In genomic region chr10:27464993-27465392, GRCh38 we compare ENCODE assay signal across 12 cellular contexts. TPM values are rescaled to one million over a fixed set of nuclear protein-coding genes. Genes with fewer than 3 reads are reported as not detected.
DNase-seq lines count a peak whose midpoint lies in the region; ATAC-seq and TF ChIP-seq lines count a peak whose summit lies in the region.
"Had no signal": no experiment of that assay in that cellular context is flagged by ENCODE, and none has a peak within 500 bp of the region (broad histone marks: within the 10 kb centered on the region; RNA-seq: fewer than 3 reads in every experiment).

No MANE protein-coding gene starts in this region.

- no CpG with 5 or more reads among the region's 3 CpGs for WGBS in mesendoderm (ENCODE audit: extremely low coverage, insufficient coverage, low lambda C conversion rate)

- peaks cover 7% of the 10 kb centered on the region for H3K4me1 ChIP-seq in mesendoderm (ENCODE audit: control insufficient read depth, low read depth, low read length)

- H3K4ac ChIP-seq in mesendoderm (ENCODE audit: low read depth, low read length): peak overlapping the region; percentile 70

- no peak overlapping the region for H4K8ac ChIP-seq in mesendoderm (ENCODE audit: low read depth, low read length)

- peak; percentile 60 for ATAC-seq in GM19035 (IDR thresholded peaks at IDR 0.05; ENCODE audit: unreplicated experiment)
- ATAC-seq in HG02870 (IDR thresholded peaks at IDR 0.05; ENCODE audit: unreplicated experiment): peak; percentile 67
- no peak for ATAC-seq in SK-N-SH treated with all-trans-retinoic acid at 6 μM for 48 hours

- H3K9ac ChIP-seq in mesendoderm (ENCODE audit: low read length): no peak overlapping the region

- H3K4me2 ChIP-seq in mesendoderm (ENCODE audit: low read length): no peak overlapping the region

- H3K27me3 ChIP-seq in mesendoderm (ENCODE audit: insufficient read depth, low read length, poor library complexity): no peaks in the 10 kb centered on the region

- H2BK5ac ChIP-seq in mesendoderm (ENCODE audit: low read length): peak overlapping the region; percentile 72

- DNase-seq in NOMO-1 treated with DMSO at 0.1 percent for 48 hours (lab: John Stamatoyannopoulos, UW; ENCODE audit: unreplicated experiment) (peak; percentile 77), mesendoderm (peak; percentile 76), HUDEP-2 (lab: John Stamatoyannopoulos, UW; ENCODE audit: unreplicated experiment in 76 of 76) (no peak), amygdala (lab: John Stamatoyannopoulos, UW) (no peak), H4 (ENCODE audit: low spot score) (no peak)
- DNase-seq: mesenchymal stem cell; NCI-H2029; stimulated activated CD8-positive, alpha-beta memory T cell treated with anti-CD3 and anti-CD28 coated beads, Interleukin-4, amount 100 ng/mL, for 48 hours had no signal

- H3K27ac ChIP-seq in mesendoderm (ENCODE audit: low read depth, low read length): peak overlapping the region; percentile 86
- H3K27ac ChIP-seq: SK-N-MC had no signal

- no peaks in the 10 kb centered on the region for H3K36me3 ChIP-seq in mesendoderm (ENCODE audit: control insufficient read depth, insufficient read depth, low read length)

- no peak overlapping the region for H2AK5ac ChIP-seq in mesendoderm (ENCODE audit: low read length)

- no peak overlapping the region for H3K4me3 ChIP-seq in mesendoderm (ENCODE audit: low read length)
- H3K4me3 ChIP-seq: SK-N-MC had no signal

- peak overlapping the region; percentile 94 for H3K18ac ChIP-seq in mesendoderm (ENCODE audit: low read length)

- peak overlapping the region; percentile 65 for H3K56ac ChIP-seq in mesendoderm (ENCODE audit: low read length)

- no peak overlapping the region for H4K5ac ChIP-seq in mesendoderm (ENCODE audit: low read length)

- no peaks in the 10 kb centered on the region for H3K79me2 ChIP-seq in mesendoderm (ENCODE audit: control insufficient read depth, insufficient read depth, low read length)

- H3K79me1 ChIP-seq in mesendoderm (ENCODE audit: low read length): no peaks in the 10 kb centered on the region

- H2BK120ac ChIP-seq in mesendoderm (ENCODE audit: low read depth, low read length): peak overlapping the region; percentile 73

- H2BK15ac ChIP-seq in mesendoderm (replicated peaks; ENCODE audit: low read depth): no peak overlapping the region

- no peak overlapping the region for H3K23ac ChIP-seq in mesendoderm (ENCODE audit: low read length)

TF ChIP-seq in SK-N-SH treated with all-trans-retinoic acid at 6 μM for 48 hours, 23 proteins besides CTCF, POLR2A, EP300 and RAD21:
- TF ChIP-seq ZNF565 (CRISPR knock-in tag; conservative IDR thresholded peaks at IDR 0.05; ENCODE audit: low read depth): no peak
- TF ChIP-seq TOX (CRISPR knock-in tag; IDR thresholded peaks at IDR 0.05; ENCODE audit: borderline replicate concordance): no peak
- TF ChIP-seq, protein P1, sequence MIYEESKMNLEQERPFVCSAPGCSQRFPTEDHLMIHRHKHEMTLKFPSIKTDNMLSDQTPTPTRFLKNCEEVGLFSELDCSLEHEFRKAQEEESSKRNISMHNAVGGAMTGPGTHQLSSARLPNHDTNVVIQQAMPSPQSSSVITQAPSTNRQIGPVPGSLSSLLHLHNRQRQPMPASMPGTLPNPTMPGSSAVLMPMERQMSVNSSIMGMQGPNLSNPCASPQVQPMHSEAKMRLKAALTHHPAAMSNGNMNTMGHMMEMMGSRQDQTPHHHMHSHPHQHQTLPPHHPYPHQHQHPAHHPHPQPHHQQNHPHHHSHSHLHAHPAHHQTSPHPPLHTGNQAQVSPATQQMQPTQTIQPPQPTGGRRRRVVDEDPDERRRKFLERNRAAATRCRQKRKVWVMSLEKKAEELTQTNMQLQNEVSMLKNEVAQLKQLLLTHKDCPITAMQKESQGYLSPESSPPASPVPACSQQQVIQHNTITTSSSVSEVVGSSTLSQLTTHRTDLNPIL (CRISPR knock-in tag; IDR thresholded peaks at IDR 0.05; ENCODE audit: low read depth): no peak
- no peak for TF ChIP-seq PATZ1 (CRISPR knock-in tag; IDR thresholded peaks at IDR 0.05; ENCODE audit: borderline replicate concordance)
- no peak for TF ChIP-seq ESRRG (CRISPR knock-in tag; IDR thresholded peaks at IDR 0.05)
- no peak for TF ChIP-seq BACH2 (CRISPR knock-in tag; IDR thresholded peaks at IDR 0.05; ENCODE audit: borderline replicate concordance)
- TF ChIP-seq ISL1 (CRISPR knock-in tag; IDR thresholded peaks at IDR 0.05): no peak
- no peak for TF ChIP-seq ZFP30 (CRISPR knock-in tag; IDR thresholded peaks at IDR 0.05)
- TF ChIP-seq GLIS3 (CRISPR knock-in tag; IDR thresholded peaks at IDR 0.05): no peak
- TF ChIP-seq RARB (CRISPR knock-in tag; IDR thresholded peaks at IDR 0.05): no peak
- TF ChIP-seq CSDC2 (CRISPR knock-in tag; IDR thresholded peaks at IDR 0.05): no peak

RNA-seq across cellular contexts. Expression of gene RAB18, which starts 39.1 kb away (rescaled TPM):
- 84.1 TPM for polyA plus RNA-seq in mesendoderm (2013, experiment 1 of 2)
- 82.3 TPM for polyA plus RNA-seq in mesendoderm (2013, experiment 2 of 2)
- total RNA-seq in H4 (2014; rRNA removed; shearing (Covaris generic)): 26.1 and 30.4 TPM in 2 replicates

Comparison
In these comparisons a context has a peak if more than half of its experiments do, and no peak if none do; other contexts are left out.
1. DNase-seq: peak in NOMO-1 treated with DMSO at 0.1 percent for 48 hours (single experiment) and mesendoderm (single experiment); none in HUDEP-2 (0 of 76), amygdala (0 of 56) and H4 (single experiment).